In genomic region chr3:62873672-62874397, GRCh38 we compare ENCODE assay signal across 9 cellular contexts. TPM values are rescaled to one million over a fixed set of nuclear protein-coding genes. Genes with fewer than 3 reads are reported as not detected.
DNase-seq lines count a peak whose midpoint lies in the region; ATAC-seq lines count a peak whose summit lies in the region.
"Had no signal": no experiment of that assay in that cellular context is flagged by ENCODE, and none has a peak within 500 bp of the region (broad histone marks: within the 10 kb centered on the region; RNA-seq: fewer than 3 reads in every experiment).

No MANE protein-coding gene starts in this region.

- no peak for ATAC-seq in HG03354 (IDR thresholded peaks at IDR 0.05; ENCODE audit: poor library complexity, severe bottlenecking, unreplicated experiment)

- DNase-seq in Daoy (ENCODE audit: low read depth) (peak; percentile 42), NCI-H1092 treated with DMSO at 0.1 percent for 48 hours (lab: John Stamatoyannopoulos, UW) (peak; percentile 74), anterior cingulate cortex (lab: John Stamatoyannopoulos, UW) (peak in 57 of 58 donors; percentile 8 to 80 (median 52)), AG08395 (ENCODE audit: low spot score) (no peak)
- DNase-seq in effector memory CD4-positive, alpha-beta T cell = no peak

- H3K9ac ChIP-seq in iPS-18a (ENCODE audit: low read length) = peak overlapping the region; percentile 46

- H3K4me3 ChIP-seq in iPS-18a (ENCODE audit: low read length) (peak overlapping the region; percentile 79), skin epidermis (peak overlapping the region; percentile 15 to 45 (median 29))
- no peak overlapping the region for H3K4me3 ChIP-seq in effector memory CD4-positive, alpha-beta T cell (ENCODE audit: insufficient read depth, low read depth, low read length, poor library complexity, severe bottlenecking)

- peaks cover 13% of the 10 kb centered on the region for H3K27me3 ChIP-seq in iPS-18a (ENCODE audit: control insufficient read depth, insufficient read depth, low read length)
- peaks cover 9% of the 10 kb centered on the region for H3K27me3 ChIP-seq in effector memory CD4-positive, alpha-beta T cell (replicated peaks; ENCODE audit: control insufficient read depth, insufficient read depth, low read length, poor library complexity, severe bottlenecking)

- peaks cover 11% of the 10 kb centered on the region for H3K4me1 ChIP-seq in iPS-18a (ENCODE audit: control insufficient read depth, low read depth, low read length)
- H3K4me1 ChIP-seq in effector memory CD4-positive, alpha-beta T cell (ENCODE audit: control insufficient read depth, insufficient read depth, low read length, poor library complexity, severe bottlenecking) = no peaks in the 10 kb centered on the region

- H3K27ac ChIP-seq in iPS-18a (ENCODE audit: low read length) (no peak overlapping the region), skin epidermis (peak overlapping the region in 4 of 21 experiments; percentile 12 to 45 (median 31))
- no peak overlapping the region for H3K27ac ChIP-seq in effector memory CD4-positive, alpha-beta T cell (ENCODE audit: insufficient read depth, low read length, poor library complexity, severe bottlenecking)

- no peaks in the 10 kb centered on the region for H3K9me3 ChIP-seq in iPS-18a (ENCODE audit: control insufficient read depth, low read depth, low read length)
- no peaks in the 10 kb centered on the region for H3K9me3 ChIP-seq in effector memory CD4-positive, alpha-beta T cell (ENCODE audit: control insufficient read depth, low read length)

- no peaks in the 10 kb centered on the region for H3K36me3 ChIP-seq in iPS-18a (ENCODE audit: control insufficient read depth, low read depth, low read length)
- H3K36me3 ChIP-seq in effector memory CD4-positive, alpha-beta T cell (ENCODE audit: control insufficient read depth, insufficient read depth, low read length) = no peaks in the 10 kb centered on the region

RNA-seq across cellular contexts. Expression of gene CADPS, which starts 1.4 kb away (rescaled TPM):
- not detected in 2 replicates for total RNA-seq in Daoy (2014; rRNA removed; shearing (Covaris generic))
- total RNA-seq: pulmonary artery endothelial cell had no signal

Comparison
In these comparisons a context has a peak if more than half of its experiments do, and no peak if none do; other contexts are left out.
1. DNase-seq: peak in Daoy (single experiment), NCI-H1092 treated with DMSO at 0.1 percent for 48 hours (single experiment) and anterior cingulate cortex (57 of 58); none in AG08395 (single experiment) and effector memory CD4-positive, alpha-beta T cell (0 of 3).